Comparison of ENCODE assay signal across 6 cellular contexts in genomic region chr21:5068649-5069048, GRCh38.
DNase-seq lines count a peak whose midpoint lies in the region; ATAC-seq and TF ChIP-seq lines count a peak whose summit lies in the region.
"Not testable (repeated sequence)": the region's sequence is repeated elsewhere in the genome, so short reads cannot be mapped to it uniquely, and the experiment has no call there.

No MANE protein-coding gene starts in this region.

- H4K8ac ChIP-seq in IMR-90 (ENCODE audit: low read depth in 2 of 2, low read length in 2 of 2) = not testable (repeated sequence)

- H3K56ac ChIP-seq in IMR-90 (ENCODE audit: extremely low read depth, insufficient read depth, low read length) = not testable (repeated sequence)

- not testable (repeated sequence) for H2BK20ac ChIP-seq in IMR-90 (ENCODE audit: low read depth, low read length)

- no CpG with 5 or more reads among the region's 5 CpGs for WGBS in IMR-90 (ENCODE audit: extremely low coverage in 2 of 2, insufficient read length in 1 of 2), 2 experiments

- not testable (repeated sequence) for H2BK120ac ChIP-seq in IMR-90 (ENCODE audit: low read depth, low read length)

- TF ChIP-seq RAD21 in IMR-90 (IDR thresholded peaks at IDR 0.05; ENCODE audit: low read length) = not testable (repeated sequence)

- not testable (repeated sequence) for TF ChIP-seq CTCF in IMR-90 (conservative IDR thresholded peaks at IDR 0.05; ENCODE audit: low read depth, low read length); left lung (IDR thresholded peaks at IDR 0.05)

- H3K4me2 ChIP-seq in IMR-90 (ENCODE audit: low read depth, low read length) = not testable (repeated sequence)

- not testable (repeated sequence) for H3K9me1 ChIP-seq in IMR-90 (ENCODE audit: insufficient read depth, low read length)

- not testable (repeated sequence) for H3K23ac ChIP-seq in IMR-90 (ENCODE audit: low read depth, low read length)

- H3K9ac ChIP-seq in IMR-90 (ENCODE audit: low read depth, low read length) = not testable (repeated sequence)

- H2AK5ac ChIP-seq in IMR-90 (ENCODE audit: low read depth, low read length) = not testable (repeated sequence)

- H3K18ac ChIP-seq in IMR-90 (ENCODE audit: low read depth, low read length) = not testable (repeated sequence)

- not testable (repeated sequence) for H3K4ac ChIP-seq in IMR-90 (ENCODE audit: low read depth, low read length)

- not testable (repeated sequence) for H4K5ac ChIP-seq in IMR-90 (ENCODE audit: low read depth, low read length)

- H4K20me1 ChIP-seq in IMR-90 (ENCODE audit: insufficient read depth, low read length) = not testable (repeated sequence)

- H3K14ac ChIP-seq in IMR-90 (replicated peaks; ENCODE audit: low read depth, low read length) = not testable (repeated sequence)

- not testable (repeated sequence) for H3K79me1 ChIP-seq in IMR-90 (ENCODE audit: low read depth in 1 of 2, low read length in 2 of 2)

- not testable (repeated sequence) for TF ChIP-seq POLR2A in IMR-90 (IDR thresholded peaks at IDR 0.05; ENCODE audit: low read depth, low read length)

- H3K36me3 ChIP-seq in IMR-90 (ENCODE audit: control insufficient read depth, insufficient read depth, low read length); left lung: not testable (repeated sequence)

- ATAC-seq in IMR-90 (ENCODE audit: low read depth) (peak; percentile 91), SK-N-SH treated with all-trans-retinoic acid at 6 μM for 48 hours (peak; percentile 81), Right ventricle myocardium superior (ENCODE audit: poor library complexity) (peak; percentile 66), left ventricle myocardium superior (peak; percentile 65), left lung (peak; percentile 67), sciatic nerve (peak; percentile 85)

- CTCF ChIA-PET in IMR-90 (lab: Yijun Ruan, JAX) = not testable (repeated sequence)

- H3K4me3 ChIP-seq in IMR-90 (ENCODE audit: insufficient read depth, low read depth, low read length); left lung: not testable (repeated sequence)

- H2AFZ ChIP-seq in IMR-90 (replicated peaks; ENCODE audit: low read length, poor library complexity) = not testable (repeated sequence)

- intact Hi-C loops in IMR-90 (cut with micrococcal nuclease); Right ventricle myocardium superior (cut with DNase I); left ventricle myocardium superior (cut with micrococcal nuclease); left lung (cut with DNase I); sciatic nerve (cut with DNase I): not testable (repeated sequence)

- H2BK15ac ChIP-seq in IMR-90 (ENCODE audit: low read depth, low read length) = not testable (repeated sequence)

- DNase-seq in IMR-90; Right ventricle myocardium superior; left ventricle myocardium superior; left lung; sciatic nerve (ENCODE audit: low spot score): not testable (repeated sequence)

- H3K4me1 ChIP-seq in IMR-90 (ENCODE audit: control insufficient read depth, insufficient read depth, low read length); left lung: not testable (repeated sequence)

- dilution Hi-C loops in IMR-90 (cut with HindIII; ENCODE audit: low sequenced_read_pairs, unreplicated experiment) = not testable (repeated sequence)

- H3K27ac ChIP-seq in IMR-90 (ENCODE audit: insufficient read depth, low read length); left lung: not testable (repeated sequence)

- H2BK5ac ChIP-seq in IMR-90 (ENCODE audit: low read depth, low read length, poor library complexity, severe bottlenecking) = not testable (repeated sequence)

- not testable (repeated sequence) for H3K9me3 ChIP-seq in IMR-90 (ENCODE audit: control insufficient read depth, insufficient read depth, low read length); left lung

- H3K27me3 ChIP-seq in IMR-90 (ENCODE audit: control insufficient read depth, insufficient read depth, low read length); left lung: not testable (repeated sequence)

- POLR2A ChIA-PET in IMR-90 (lab: Charles Lee; ENCODE audit: unreplicated experiment) = not testable (repeated sequence)

- not testable (repeated sequence) for H4K91ac ChIP-seq in IMR-90 (ENCODE audit: insufficient read depth, low read depth, low read length)

- in situ Hi-C loops in IMR-90 (cut with MboI; ENCODE audit: low sequenced_read_pairs) = not testable (repeated sequence)

- BruUV-seq in IMR-90 (replicated peaks; lab: Mats Ljungman, UMichigan) = not testable (repeated sequence)

- not testable (repeated sequence) for H2AK9ac ChIP-seq in IMR-90 (replicated peaks; ENCODE audit: low read depth, low read length, poor library complexity)
